In the genomic region with DNA sequence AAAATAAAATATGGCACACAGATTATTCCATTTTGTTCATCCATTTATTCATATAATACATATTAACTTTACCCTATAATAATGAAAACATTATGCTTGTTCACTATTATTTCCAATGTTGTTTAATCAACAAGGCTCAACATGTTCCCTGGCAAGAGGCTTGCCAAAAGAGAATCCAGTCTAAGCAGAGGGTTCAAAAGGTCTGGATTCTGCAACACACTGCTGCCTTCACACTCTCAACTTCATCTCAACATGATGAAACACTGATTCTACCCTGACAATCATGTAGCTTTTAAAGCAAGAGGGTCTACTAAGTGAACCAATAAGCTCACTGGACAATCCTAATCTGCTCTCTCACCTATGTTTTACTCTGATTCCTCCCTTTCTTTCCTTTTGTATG, we compare ENCODE assay signal across 1 cellular context.
TF ChIP-seq lines count a peak whose summit lies in the region.

No MANE protein-coding gene starts in this region.

TF ChIP-seq in IMR-90, 13 proteins besides CTCF, POLR2A, EP300 and RAD21:
- TF ChIP-seq SMC3 (IDR thresholded peaks at IDR 0.05; ENCODE audit: low read depth, low read length) = no peak
- TF ChIP-seq CHD1 (IDR thresholded peaks at IDR 0.05; ENCODE audit: low read depth, low read length) = no peak
- no peak for TF ChIP-seq RCOR1 (IDR thresholded peaks at IDR 0.05; ENCODE audit: insufficient replicate concordance, low read length)
- TF ChIP-seq FOS (IDR thresholded peaks at IDR 0.05; ENCODE audit: low read depth, low read length) = no peak
- TF ChIP-seq, protein P1, sequence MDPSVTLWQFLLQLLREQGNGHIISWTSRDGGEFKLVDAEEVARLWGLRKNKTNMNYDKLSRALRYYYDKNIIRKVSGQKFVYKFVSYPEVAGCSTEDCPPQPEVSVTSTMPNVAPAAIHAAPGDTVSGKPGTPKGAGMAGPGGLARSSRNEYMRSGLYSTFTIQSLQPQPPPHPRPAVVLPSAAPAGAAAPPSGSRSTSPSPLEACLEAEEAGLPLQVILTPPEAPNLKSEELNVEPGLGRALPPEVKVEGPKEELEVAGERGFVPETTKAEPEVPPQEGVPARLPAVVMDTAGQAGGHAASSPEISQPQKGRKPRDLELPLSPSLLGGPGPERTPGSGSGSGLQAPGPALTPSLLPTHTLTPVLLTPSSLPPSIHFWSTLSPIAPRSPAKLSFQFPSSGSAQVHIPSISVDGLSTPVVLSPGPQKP (IDR thresholded peaks at IDR 0.05; ENCODE audit: borderline replicate concordance, low read depth, low read length) = no peak
- no peak for TF ChIP-seq RFX5 (IDR thresholded peaks at IDR 0.05; ENCODE audit: low read depth, low read length)
- TF ChIP-seq, protein P2, sequence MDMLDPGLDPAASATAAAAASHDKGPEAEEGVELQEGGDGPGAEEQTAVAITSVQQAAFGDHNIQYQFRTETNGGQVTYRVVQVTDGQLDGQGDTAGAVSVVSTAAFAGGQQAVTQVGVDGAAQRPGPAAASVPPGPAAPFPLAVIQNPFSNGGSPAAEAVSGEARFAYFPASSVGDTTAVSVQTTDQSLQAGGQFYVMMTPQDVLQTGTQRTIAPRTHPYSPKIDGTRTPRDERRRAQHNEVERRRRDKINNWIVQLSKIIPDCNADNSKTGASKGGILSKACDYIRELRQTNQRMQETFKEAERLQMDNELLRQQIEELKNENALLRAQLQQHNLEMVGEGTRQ (IDR thresholded peaks at IDR 0.05; ENCODE audit: low read depth, low read length) = no peak
- no peak for TF ChIP-seq MAFK (IDR thresholded peaks at IDR 0.05; ENCODE audit: low read depth, low read length)
- no peak for TF ChIP-seq MXI1 (IDR thresholded peaks at IDR 0.05; ENCODE audit: borderline replicate concordance, low read depth, low read length)
